Comparison of ENCODE assay signal across 1 cellular context in the genomic region with DNA sequence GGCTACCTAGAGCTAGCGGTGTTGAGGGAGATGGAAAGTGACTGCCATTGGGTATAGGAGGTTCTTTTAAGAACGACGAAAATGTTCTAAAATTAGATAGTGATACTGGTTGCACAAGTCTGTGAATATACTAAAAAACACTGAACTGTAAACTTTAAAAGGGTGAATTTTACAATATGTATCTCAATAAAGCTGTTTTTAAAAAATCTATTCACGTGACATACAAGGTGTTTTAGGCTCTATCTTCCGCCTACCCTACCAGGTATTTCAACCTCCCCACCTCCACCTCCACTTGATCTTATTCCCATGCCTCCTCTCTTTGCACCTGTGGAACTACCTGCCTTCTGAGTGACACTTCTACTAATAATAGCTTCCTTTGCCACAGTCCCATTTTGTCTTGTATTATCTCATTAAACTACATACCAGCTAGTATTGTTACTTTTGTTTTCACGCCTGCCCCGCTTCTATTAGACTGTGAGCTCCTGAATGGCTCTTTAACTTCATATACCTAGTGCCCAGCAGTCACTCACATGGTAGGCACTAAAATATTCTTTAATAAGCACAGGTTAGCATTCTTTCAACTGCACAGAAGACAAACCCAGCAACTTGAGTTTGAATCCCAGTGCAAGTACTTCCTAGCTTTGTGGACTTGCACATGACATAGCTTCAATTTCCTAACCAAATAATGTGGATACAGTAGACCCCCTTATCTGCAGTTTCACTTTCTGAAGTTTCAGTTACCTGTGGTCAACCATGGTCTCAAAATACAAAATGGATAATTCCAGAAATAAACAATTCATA.
TF ChIP-seq lines count a peak whose summit lies in the region.

No MANE protein-coding gene starts in this region.

TF ChIP-seq in GM12878, 131 proteins besides CTCF, POLR2A, EP300 and RAD21 (continues in another document):
- no peak for TF ChIP-seq GABPA (IDR thresholded peaks at IDR 0.05; ENCODE audit: low read depth)
- TF ChIP-seq, protein P1, sequence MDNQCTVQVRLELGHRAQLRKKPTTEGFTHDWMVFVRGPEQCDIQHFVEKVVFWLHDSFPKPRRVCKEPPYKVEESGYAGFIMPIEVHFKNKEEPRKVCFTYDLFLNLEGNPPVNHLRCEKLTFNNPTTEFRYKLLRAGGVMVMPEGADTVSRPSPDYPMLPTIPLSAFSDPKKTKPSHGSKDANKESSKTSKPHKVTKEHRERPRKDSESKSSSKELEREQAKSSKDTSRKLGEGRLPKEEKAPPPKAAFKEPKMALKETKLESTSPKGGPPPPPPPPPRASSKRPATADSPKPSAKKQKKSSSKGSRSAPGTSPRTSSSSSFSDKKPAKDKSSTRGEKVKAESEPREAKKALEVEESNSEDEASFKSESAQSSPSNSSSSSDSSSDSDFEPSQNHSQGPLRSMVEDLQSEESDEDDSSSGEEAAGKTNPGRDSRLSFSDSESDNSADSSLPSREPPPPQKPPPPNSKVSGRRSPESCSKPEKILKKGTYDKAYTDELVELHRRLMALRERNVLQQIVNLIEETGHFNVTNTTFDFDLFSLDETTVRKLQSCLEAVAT (IDR thresholded peaks at IDR 0.05), result no peak
- no peak for TF ChIP-seq CBX3 (IDR thresholded peaks at IDR 0.05; ENCODE audit: borderline replicate concordance, low read depth)
- TF ChIP-seq SMARCA5 (IDR thresholded peaks at IDR 0.05), result no peak
- TF ChIP-seq, protein P2, sequence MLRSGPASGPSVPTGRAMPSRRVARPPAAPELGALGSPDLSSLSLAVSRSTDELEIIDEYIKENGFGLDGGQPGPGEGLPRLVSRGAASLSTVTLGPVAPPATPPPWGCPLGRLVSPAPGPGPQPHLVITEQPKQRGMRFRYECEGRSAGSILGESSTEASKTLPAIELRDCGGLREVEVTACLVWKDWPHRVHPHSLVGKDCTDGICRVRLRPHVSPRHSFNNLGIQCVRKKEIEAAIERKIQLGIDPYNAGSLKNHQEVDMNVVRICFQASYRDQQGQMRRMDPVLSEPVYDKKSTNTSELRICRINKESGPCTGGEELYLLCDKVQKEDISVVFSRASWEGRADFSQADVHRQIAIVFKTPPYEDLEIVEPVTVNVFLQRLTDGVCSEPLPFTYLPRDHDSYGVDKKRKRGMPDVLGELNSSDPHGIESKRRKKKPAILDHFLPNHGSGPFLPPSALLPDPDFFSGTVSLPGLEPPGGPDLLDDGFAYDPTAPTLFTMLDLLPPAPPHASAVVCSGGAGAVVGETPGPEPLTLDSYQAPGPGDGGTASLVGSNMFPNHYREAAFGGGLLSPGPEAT (IDR thresholded peaks at IDR 0.05; ENCODE audit: low read depth), result 0 out of 2 replicates have a peak, but pooled peaks have one; percentile 13
- TF ChIP-seq, protein P3, sequence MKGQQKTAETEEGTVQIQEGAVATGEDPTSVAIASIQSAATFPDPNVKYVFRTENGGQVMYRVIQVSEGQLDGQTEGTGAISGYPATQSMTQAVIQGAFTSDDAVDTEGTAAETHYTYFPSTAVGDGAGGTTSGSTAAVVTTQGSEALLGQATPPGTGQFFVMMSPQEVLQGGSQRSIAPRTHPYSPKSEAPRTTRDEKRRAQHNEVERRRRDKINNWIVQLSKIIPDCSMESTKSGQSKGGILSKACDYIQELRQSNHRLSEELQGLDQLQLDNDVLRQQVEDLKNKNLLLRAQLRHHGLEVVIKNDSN (IDR thresholded peaks at IDR 0.05; ENCODE audit: borderline replicate concordance, extremely low read length, insufficient read depth, low read depth, low read length), result no peak
- TF ChIP-seq PBX3 (IDR thresholded peaks at IDR 0.05; ENCODE audit: insufficient replicate concordance, low read depth, low read length), result no peak
- TF ChIP-seq FOXK2 (IDR thresholded peaks at IDR 0.05), result no peak
- TF ChIP-seq, protein P4, sequence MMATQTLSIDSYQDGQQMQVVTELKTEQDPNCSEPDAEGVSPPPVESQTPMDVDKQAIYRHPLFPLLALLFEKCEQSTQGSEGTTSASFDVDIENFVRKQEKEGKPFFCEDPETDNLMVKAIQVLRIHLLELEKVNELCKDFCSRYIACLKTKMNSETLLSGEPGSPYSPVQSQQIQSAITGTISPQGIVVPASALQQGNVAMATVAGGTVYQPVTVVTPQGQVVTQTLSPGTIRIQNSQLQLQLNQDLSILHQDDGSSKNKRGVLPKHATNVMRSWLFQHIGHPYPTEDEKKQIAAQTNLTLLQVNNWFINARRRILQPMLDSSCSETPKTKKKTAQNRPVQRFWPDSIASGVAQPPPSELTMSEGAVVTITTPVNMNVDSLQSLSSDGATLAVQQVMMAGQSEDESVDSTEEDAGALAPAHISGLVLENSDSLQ (IDR thresholded peaks at IDR 0.05), result peak; percentile 69
- TF ChIP-seq ETV6 (conservative IDR thresholded peaks at IDR 0.05 in 1 of 2, IDR thresholded peaks at IDR 0.05 in 1 of 2; ENCODE audit: borderline replicate concordance in 1 of 2, low read depth in 1 of 2), result no peak
- no peak for TF ChIP-seq ZZZ3 (IDR thresholded peaks at IDR 0.05; ENCODE audit: control insufficient read depth, insufficient read length, low read depth)
- TF ChIP-seq E2F8 (IDR thresholded peaks at IDR 0.05; ENCODE audit: low read depth, partially characterized antibody), result no peak
- no peak for TF ChIP-seq TCF12 (IDR thresholded peaks at IDR 0.05; ENCODE audit: low read depth, low read length)
- TF ChIP-seq RUNX3 (IDR thresholded peaks at IDR 0.05; ENCODE audit: low read length), result peak; percentile 66
- TF ChIP-seq FOS (IDR thresholded peaks at IDR 0.05; ENCODE audit: borderline replicate concordance, extremely low read depth, insufficient read length), result no peak
- TF ChIP-seq ZNF217 (IDR thresholded peaks at IDR 0.05), result 0 out of 2 replicates have a peak, but pooled peaks have one; percentile 16
- TF ChIP-seq IKZF1 (conservative IDR thresholded peaks at IDR 0.05), result peak; percentile 38; the same call in 1 of the 2 replicates
- TF ChIP-seq RAD51 (IDR thresholded peaks at IDR 0.05), result peak; percentile 54; the same call in 1 of the 2 replicates
- TF ChIP-seq RFX5 (IDR thresholded peaks at IDR 0.05; ENCODE audit: low read depth, low read length), result no peak
- no peak for TF ChIP-seq CEBPB (IDR thresholded peaks at IDR 0.05; ENCODE audit: borderline replicate concordance in 1 of 2, low read depth in 2 of 2, low read length in 2 of 2)
- no peak for TF ChIP-seq YBX1 (IDR thresholded peaks at IDR 0.05)
- no peak for TF ChIP-seq SREBF2 (IDR thresholded peaks at IDR 0.05; ENCODE audit: low read length)
- no peak for TF ChIP-seq RB1 (IDR thresholded peaks at IDR 0.05; ENCODE audit: borderline replicate concordance)
- no peak for TF ChIP-seq FOXM1 (IDR thresholded peaks at IDR 0.05; ENCODE audit: low read depth, low read length)
- TF ChIP-seq HDAC2 (IDR thresholded peaks at IDR 0.05), result no peak
- peak; percentile 15 to 34; a peak in 3 of 4 replicates for TF ChIP-seq BHLHE40 (IDR thresholded peaks at IDR 0.05; ENCODE audit: borderline replicate concordance in 1 of 2, low read depth in 2 of 2, low read length in 1 of 2)
- TF ChIP-seq, protein P5, sequence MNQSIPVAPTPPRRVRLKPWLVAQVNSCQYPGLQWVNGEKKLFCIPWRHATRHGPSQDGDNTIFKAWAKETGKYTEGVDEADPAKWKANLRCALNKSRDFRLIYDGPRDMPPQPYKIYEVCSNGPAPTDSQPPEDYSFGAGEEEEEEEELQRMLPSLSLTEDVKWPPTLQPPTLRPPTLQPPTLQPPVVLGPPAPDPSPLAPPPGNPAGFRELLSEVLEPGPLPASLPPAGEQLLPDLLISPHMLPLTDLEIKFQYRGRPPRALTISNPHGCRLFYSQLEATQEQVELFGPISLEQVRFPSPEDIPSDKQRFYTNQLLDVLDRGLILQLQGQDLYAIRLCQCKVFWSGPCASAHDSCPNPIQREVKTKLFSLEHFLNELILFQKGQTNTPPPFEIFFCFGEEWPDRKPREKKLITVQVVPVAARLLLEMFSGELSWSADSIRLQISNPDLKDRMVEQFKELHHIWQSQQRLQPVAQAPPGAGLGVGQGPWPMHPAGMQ (IDR thresholded peaks at IDR 0.05; ENCODE audit: borderline replicate concordance), result no peak
- TF ChIP-seq GATAD2B (conservative IDR thresholded peaks at IDR 0.05; ENCODE audit: low read depth), result no peak
- no peak for TF ChIP-seq ZNF24 (IDR thresholded peaks at IDR 0.05)
- no peak for TF ChIP-seq MTA2 (IDR thresholded peaks at IDR 0.05; ENCODE audit: low read depth)
- TF ChIP-seq KDM1A (IDR thresholded peaks at IDR 0.05; ENCODE audit: borderline replicate concordance), result no peak
- TF ChIP-seq SREBF1 (IDR thresholded peaks at IDR 0.05; ENCODE audit: low read length), result no peak
- TF ChIP-seq, protein P6, sequence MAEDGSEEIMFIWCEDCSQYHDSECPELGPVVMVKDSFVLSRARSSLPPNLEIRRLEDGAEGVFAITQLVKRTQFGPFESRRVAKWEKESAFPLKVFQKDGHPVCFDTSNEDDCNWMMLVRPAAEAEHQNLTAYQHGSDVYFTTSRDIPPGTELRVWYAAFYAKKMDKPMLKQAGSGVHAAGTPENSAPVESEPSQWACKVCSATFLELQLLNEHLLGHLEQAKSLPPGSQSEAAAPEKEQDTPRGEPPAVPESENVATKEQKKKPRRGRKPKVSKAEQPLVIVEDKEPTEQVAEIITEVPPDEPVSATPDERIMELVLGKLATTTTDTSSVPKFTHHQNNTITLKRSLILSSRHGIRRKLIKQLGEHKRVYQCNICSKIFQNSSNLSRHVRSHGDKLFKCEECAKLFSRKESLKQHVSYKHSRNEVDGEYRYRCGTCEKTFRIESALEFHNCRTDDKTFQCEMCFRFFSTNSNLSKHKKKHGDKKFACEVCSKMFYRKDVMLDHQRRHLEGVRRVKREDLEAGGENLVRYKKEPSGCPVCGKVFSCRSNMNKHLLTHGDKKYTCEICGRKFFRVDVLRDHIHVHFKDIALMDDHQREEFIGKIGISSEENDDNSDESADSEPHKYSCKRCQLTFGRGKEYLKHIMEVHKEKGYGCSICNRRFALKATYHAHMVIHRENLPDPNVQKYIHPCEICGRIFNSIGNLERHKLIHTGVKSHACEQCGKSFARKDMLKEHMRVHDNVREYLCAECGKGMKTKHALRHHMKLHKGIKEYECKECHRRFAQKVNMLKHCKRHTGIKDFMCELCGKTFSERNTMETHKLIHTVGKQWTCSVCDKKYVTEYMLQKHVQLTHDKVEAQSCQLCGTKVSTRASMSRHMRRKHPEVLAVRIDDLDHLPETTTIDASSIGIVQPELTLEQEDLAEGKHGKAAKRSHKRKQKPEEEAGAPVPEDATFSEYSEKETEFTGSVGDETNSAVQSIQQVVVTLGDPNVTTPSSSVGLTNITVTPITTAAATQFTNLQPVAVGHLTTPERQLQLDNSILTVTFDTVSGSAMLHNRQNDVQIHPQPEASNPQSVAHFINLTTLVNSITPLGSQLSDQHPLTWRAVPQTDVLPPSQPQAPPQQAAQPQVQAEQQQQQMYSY (CRISPR knock-in tag; IDR thresholded peaks at IDR 0.05), result no peak
- TF ChIP-seq, protein P7, sequence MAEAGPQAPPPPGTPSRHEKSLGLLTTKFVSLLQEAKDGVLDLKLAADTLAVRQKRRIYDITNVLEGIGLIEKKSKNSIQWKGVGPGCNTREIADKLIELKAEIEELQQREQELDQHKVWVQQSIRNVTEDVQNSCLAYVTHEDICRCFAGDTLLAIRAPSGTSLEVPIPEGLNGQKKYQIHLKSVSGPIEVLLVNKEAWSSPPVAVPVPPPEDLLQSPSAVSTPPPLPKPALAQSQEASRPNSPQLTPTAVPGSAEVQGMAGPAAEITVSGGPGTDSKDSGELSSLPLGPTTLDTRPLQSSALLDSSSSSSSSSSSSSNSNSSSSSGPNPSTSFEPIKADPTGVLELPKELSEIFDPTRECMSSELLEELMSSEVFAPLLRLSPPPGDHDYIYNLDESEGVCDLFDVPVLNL (IDR thresholded peaks at IDR 0.05; ENCODE audit: low read depth, low read length), result no peak
